In genomic region chr11:14418801-14419417, GRCh38 we compare ENCODE assay signal across 10 cellular contexts. TPM values are rescaled to one million over a fixed set of nuclear protein-coding genes. Genes with fewer than 3 reads are reported as not detected.
DNase-seq lines count a peak whose midpoint lies in the region; ATAC-seq, FAIRE-seq and TF ChIP-seq lines count a peak whose summit lies in the region.
"Had no signal": no experiment of that assay in that cellular context is flagged by ENCODE, and none has a peak within 500 bp of the region (broad histone marks: within the 10 kb centered on the region; RNA-seq: fewer than 3 reads in every experiment).

No MANE protein-coding gene starts in this region.

- H4K91ac ChIP-seq in IMR-90 (ENCODE audit: insufficient read depth, low read depth, low read length): peak overlapping the region; percentile 76

- peak overlapping the region; percentile 95 for H2BK20ac ChIP-seq in IMR-90 (ENCODE audit: low read depth, low read length)

- H2BK15ac ChIP-seq in IMR-90 (ENCODE audit: low read depth, low read length): peak overlapping the region; percentile 92

- H3K4me3 ChIP-seq in DND-41 (ENCODE audit: low read depth in 1 of 2, low read length in 2 of 2) (no peak overlapping the region), IMR-90 (ENCODE audit: insufficient read depth, low read depth, low read length) (no peak overlapping the region), WERI-Rb-1 (ENCODE audit: low read depth, low read length) (no peak overlapping the region), HepG2 (replicated peaks in 1 of 3; ENCODE audit: insufficient read depth in 1 of 3, low read depth in 2 of 3, low read length in 3 of 3) (no peak overlapping the region)

- intact Hi-C loops in IMR-90 (cut with micrococcal nuclease) (no loop called here), HepG2 (cut with micrococcal nuclease; ENCODE audit: unreplicated experiment) (loop anchor here (1.0 kb wide), 1 partner anchor 119 kb away; no protein-coding TSS in a partner anchor)

- DNase-seq in DND-41: peak; percentile 34
- peak; percentile 25 for DNase-seq in IMR-90
- no peak for DNase-seq in WERI-Rb-1
- DNase-seq in HepG2 (ENCODE audit: low spot score): peak; percentile 38
- DNase-seq in OCI-M2 (lab: John Stamatoyannopoulos, UW; ENCODE audit: unreplicated experiment): no peak
- DNase-seq in amygdala (lab: John Stamatoyannopoulos, UW): no peak
- DNase-seq: midbrain, NCI-H774 had no signal

- TF ChIP-seq RAD21 in IMR-90 (IDR thresholded peaks at IDR 0.05; ENCODE audit: low read length) (peak; percentile 36), HepG2 (CRISPR knock-in tag; IDR thresholded peaks at IDR 0.05) (no peak)

- no peak overlapping the region for H3K4me2 ChIP-seq in DND-41 (ENCODE audit: insufficient read depth, low read length)
- no peak overlapping the region for H3K4me2 ChIP-seq in IMR-90 (ENCODE audit: low read depth, low read length)
- H3K4me2 ChIP-seq in HepG2 (ENCODE audit: low read depth, low read length): no peak overlapping the region

- dilution Hi-C loops in IMR-90 (cut with HindIII; ENCODE audit: low sequenced_read_pairs, unreplicated experiment): no loop called here

- H3K36me3 ChIP-seq in DND-41 (ENCODE audit: insufficient read depth, low read length) (no peaks in the 10 kb centered on the region), IMR-90 (ENCODE audit: control insufficient read depth, insufficient read depth, low read length) (no peaks in the 10 kb centered on the region), WERI-Rb-1 (no peaks in the 10 kb centered on the region), HepG2 (replicated peaks in 1 of 2; ENCODE audit: control insufficient read depth in 1 of 2, insufficient read depth in 2 of 2, low read length in 2 of 2) (no peaks in the 10 kb centered on the region)

- H3K79me2 ChIP-seq in DND-41 (ENCODE audit: insufficient read depth, low read length) (no peaks in the 10 kb centered on the region), HepG2 (ENCODE audit: insufficient read depth, low read length) (no peaks in the 10 kb centered on the region)

- H4K8ac ChIP-seq in IMR-90 (ENCODE audit: low read depth in 2 of 2, low read length in 2 of 2): peak overlapping the region; percentile 23 to 31; a peak in 2 of 4 replicates

- no peak overlapping the region for H3K23ac ChIP-seq in IMR-90 (ENCODE audit: low read depth, low read length)

- TF ChIP-seq EP300 in HepG2 (IDR thresholded peaks at IDR 0.05; ENCODE audit: low read depth in 2 of 2, low read length in 2 of 2) (no peak), HepG2 (CRISPR knock-in tag; IDR thresholded peaks at IDR 0.05; ENCODE audit: borderline replicate concordance) (no peak)

- no peak for TF ChIP-seq POLR2A in IMR-90 (IDR thresholded peaks at IDR 0.05; ENCODE audit: low read depth, low read length)
- TF ChIP-seq POLR2A in HepG2 (IDR thresholded peaks at IDR 0.05; ENCODE audit: insufficient read depth in 1 of 2, low read depth in 2 of 2, low read length in 2 of 2): no peak

- in situ Hi-C loops in IMR-90 (cut with MboI; ENCODE audit: low sequenced_read_pairs) (no loop called here), HepG2 (cut with HindIII; ENCODE audit: extremely low pct_ligation_motif_present, low pct_unique_long_range_greater_than_20kb) (loop anchor here (10.0 kb wide), 1 partner anchor 114 kb away; no protein-coding TSS in a partner anchor)

- ATAC-seq in DND-41 (ENCODE audit: insufficient read depth, low read depth): no peak
- no peak for ATAC-seq in IMR-90 (ENCODE audit: low read depth)
- ATAC-seq in HepG2: peak; percentile 59
- no peak for ATAC-seq in GM18858 (IDR thresholded peaks at IDR 0.05; ENCODE audit: unreplicated experiment)
- ATAC-seq in HG02588 (IDR thresholded peaks at IDR 0.05; ENCODE audit: unreplicated experiment): no peak

- no peak overlapping the region; the same call in 1 of the 2 replicates for H4K5ac ChIP-seq in IMR-90 (ENCODE audit: low read depth, low read length)

- no peaks in the 10 kb centered on the region for H4K20me1 ChIP-seq in DND-41 (ENCODE audit: insufficient read depth, low read length)
- H4K20me1 ChIP-seq in IMR-90 (ENCODE audit: insufficient read depth, low read length): no peaks in the 10 kb centered on the region
- no peaks in the 10 kb centered on the region for H4K20me1 ChIP-seq in HepG2 (ENCODE audit: insufficient read depth, low read length)

- peak; percentile 76 for TF ChIP-seq CTCF in DND-41 (IDR thresholded peaks at IDR 0.05; ENCODE audit: borderline replicate concordance, extremely low read depth, low read length, poor library complexity, severe bottlenecking)
- peak; percentile 44 for TF ChIP-seq CTCF in IMR-90 (conservative IDR thresholded peaks at IDR 0.05; ENCODE audit: low read depth, low read length)
- peak; percentile 48 for TF ChIP-seq CTCF in WERI-Rb-1 (IDR thresholded peaks at IDR 0.05; ENCODE audit: low read depth, low read length)
- peak; percentile 68 for TF ChIP-seq CTCF in HepG2 (CRISPR knock-in tag; IDR thresholded peaks at IDR 0.05)

- H3K4me1 ChIP-seq in DND-41 (ENCODE audit: insufficient read depth, low read length): peaks cover 69% of the 10 kb centered on the region
- H3K4me1 ChIP-seq in IMR-90 (ENCODE audit: control insufficient read depth, insufficient read depth, low read length): peaks cover 31% of the 10 kb centered on the region
- peaks cover 27% of the 10 kb centered on the region for H3K4me1 ChIP-seq in HepG2 (ENCODE audit: insufficient read depth, low read length)

- peaks cover 31% of the 10 kb centered on the region for H3K9me1 ChIP-seq in IMR-90 (ENCODE audit: insufficient read depth, low read length)

- H3K79me1 ChIP-seq in IMR-90 (ENCODE audit: low read depth in 1 of 2, low read length in 2 of 2): peaks cover 0 to 14% of the 10 kb centered on the region in 2 experiments; a peak in 1 of 4 replicates

- peak overlapping the region; percentile 99 for H2BK120ac ChIP-seq in IMR-90 (ENCODE audit: low read depth, low read length)

- FAIRE-seq in HepG2 (lab: Jason Lieb, UNC): peak; percentile 44

- H3K14ac ChIP-seq in IMR-90 (replicated peaks; ENCODE audit: low read depth, low read length): peak overlapping the region; percentile 57

- BruUV-seq in IMR-90 (replicated peaks; lab: Mats Ljungman, UMichigan) (no TSS peak), HepG2 (replicated peaks; lab: Mats Ljungman, UMichigan) (no TSS peak)

- H3K27me3 ChIP-seq in DND-41 (ENCODE audit: insufficient read depth, low read length, poor library complexity): no peaks in the 10 kb centered on the region
- no peaks in the 10 kb centered on the region for H3K27me3 ChIP-seq in IMR-90 (ENCODE audit: control insufficient read depth, insufficient read depth, low read length)
- H3K27me3 ChIP-seq in WERI-Rb-1 (ENCODE audit: insufficient read depth, low read depth, severe bottlenecking): no peaks in the 10 kb centered on the region
- H3K27me3 ChIP-seq in HepG2 (ENCODE audit: control insufficient read depth in 1 of 2, insufficient read depth in 2 of 2, low read length in 2 of 2): no peaks in the 10 kb centered on the region

- peak overlapping the region; percentile 85 for H3K4ac ChIP-seq in IMR-90 (ENCODE audit: low read depth, low read length)

- WGBS in IMR-90 (ENCODE audit: extremely low coverage in 2 of 2, insufficient read length in 1 of 2), 2 experiments: no CpG with 5 or more reads among the region's 6 CpGs
- WGBS in HepG2 (ENCODE audit: low lambda C conversion rate): 10% methylated on average over 6 of the region's 6 CpGs

- H3K9ac ChIP-seq in DND-41 (ENCODE audit: low read depth, low read length) (no peak overlapping the region), IMR-90 (ENCODE audit: low read depth, low read length) (no peak overlapping the region), HepG2 (ENCODE audit: insufficient read depth, low read depth, low read length) (no peak overlapping the region)

- peak overlapping the region; percentile 48; the same call in 1 of the 2 replicates for H3K18ac ChIP-seq in IMR-90 (ENCODE audit: low read depth, low read length)

- POLR2A ChIA-PET in IMR-90 (lab: Charles Lee; ENCODE audit: unreplicated experiment): no interaction called here
- POLR2A ChIA-PET in HepG2 (lab: Yijun Ruan, JAX): no interaction called here

- H2BK5ac ChIP-seq in IMR-90 (ENCODE audit: low read depth, low read length, poor library complexity, severe bottlenecking): peak overlapping the region; percentile 44

- H3K27ac ChIP-seq in DND-41 (ENCODE audit: low read length) (0 out of 2 replicates have a peak overlapping the region, but pooled peaks have one; percentile 10), IMR-90 (ENCODE audit: insufficient read depth, low read length) (no peak overlapping the region), WERI-Rb-1 (no peak overlapping the region), HepG2 (ENCODE audit: extremely low read length, insufficient read depth, low read length) (no peak overlapping the region)

- H2AK9ac ChIP-seq in IMR-90 (replicated peaks; ENCODE audit: low read depth, low read length, poor library complexity): no peak overlapping the region

- H3K56ac ChIP-seq in IMR-90 (ENCODE audit: extremely low read depth, insufficient read depth, low read length): no peak overlapping the region

- H2AK5ac ChIP-seq in IMR-90 (ENCODE audit: low read depth, low read length): peak overlapping the region; percentile 57; the same call in 1 of the 2 replicates

- CTCF ChIA-PET in IMR-90 (lab: Yijun Ruan, JAX) (interaction anchor here (0.6 to 2.8 kb wide), 10 partner anchors 28 to 335 kb away, joined by 3 to 12 read pairs (median 4); no protein-coding TSS in a partner anchor), HepG2 (lab: Yijun Ruan, JAX; ENCODE audit: low intra/inter-chr PET ratio, low total read pairs) (interaction anchor here (1.2 to 1.4 kb wide), 2 partner anchors 110 to 118 kb away, joined by 4 to 19 read pairs; no protein-coding TSS in a partner anchor)

- H3K9me3 ChIP-seq in DND-41 (ENCODE audit: insufficient read depth, low read length, severe bottlenecking) (no peaks in the 10 kb centered on the region), IMR-90 (ENCODE audit: control insufficient read depth, insufficient read depth, low read length) (no peaks in the 10 kb centered on the region), WERI-Rb-1 (ENCODE audit: severe bottlenecking) (no peaks in the 10 kb centered on the region), HepG2 (ENCODE audit: low read length) (no peaks in the 10 kb centered on the region)

- no peak overlapping the region for H2AFZ ChIP-seq in DND-41 (ENCODE audit: low read depth, low read length)
- H2AFZ ChIP-seq in IMR-90 (replicated peaks; ENCODE audit: low read length, poor library complexity): no peak overlapping the region
- no peak overlapping the region for H2AFZ ChIP-seq in HepG2 (ENCODE audit: low read length)

RNA-seq across cellular contexts. Expression of gene RRAS2, which starts 59.9 kb away (rescaled TPM):
- total RNA-seq in IMR-90 (2012; rRNA removed) (106 and 155 TPM in 2 replicates), HepG2 (2016; rRNA removed; fragmentation: Illumina TruSeq; extraction: Trizol) (44.1 and 62.9 TPM in 2 replicates)
- polyA plus RNA-seq in IMR-90 (2012; rRNA removed) (64.8 and 85.5 TPM in 2 replicates), HepG2 (2011; rRNA removed) (14.7 and 19.0 TPM in 2 replicates)
- polyA plus RNA-seq in IMR-90 (2012; cell fraction: cytosol; rRNA removed): 13.2 and 50.0 TPM in 2 replicates
- polyA plus RNA-seq in IMR-90 (2012; cell fraction: nucleus; rRNA removed; ENCODE audit: low replicate concordance): 20.2 and 33.9 TPM in 2 replicates
- total RNA-seq in HepG2 (2016; cell fraction: cytosol; rRNA removed; fragmentation: Illumina TruSeq; extraction: Trizol; ENCODE audit: low read depth): 17.9 and 20.2 TPM in 2 replicates
- total RNA-seq in HepG2 (2016; cell fraction: insoluble cytoplasmic fraction; rRNA removed; fragmentation: Illumina TruSeq; extraction: Trizol): 44.0 and 58.1 TPM in 2 replicates
- total RNA-seq in HepG2 (2016; cell fraction: membrane; rRNA removed; fragmentation: Illumina TruSeq; extraction: Trizol): 46.2 and 47.5 TPM in 2 replicates
- total RNA-seq in HepG2 (2016; cell fraction: nucleus; rRNA removed; fragmentation: Illumina TruSeq; extraction: Trizol): 21.7 and 27.0 TPM in 2 replicates
- 9.2 and 13.5 TPM in 2 replicates for polyA plus RNA-seq in HepG2 (2011; cell fraction: cytosol; rRNA removed)
- 4.5 and 5.4 TPM in 2 replicates for polyA plus RNA-seq in HepG2 (2011; cell fraction: nucleus; rRNA removed)
- polyA plus RNA-seq in HepG2 (2012): 27.4 and 29.6 TPM in 2 replicates
- polyA plus RNA-seq in HepG2 (2016; cell fraction: cytosol; fragmentation: Illumina TruSeq; extraction: Trizol; ENCODE audit: low read depth): 14.3 and 16.0 TPM in 2 replicates
- polyA plus RNA-seq in HepG2 (2016; cell fraction: insoluble cytoplasmic fraction; fragmentation: Illumina TruSeq; extraction: Trizol; ENCODE audit: low read depth): 57.4 and 61.1 TPM in 2 replicates
- polyA plus RNA-seq in HepG2 (2016; cell fraction: membrane; fragmentation: Illumina TruSeq; extraction: Trizol; ENCODE audit: low read depth): 32.5 and 36.1 TPM in 2 replicates
- 23.4 and 25.5 TPM in 2 replicates for polyA plus RNA-seq in HepG2 (2016; cell fraction: nucleus; fragmentation: Illumina TruSeq; extraction: Trizol; ENCODE audit: insufficient read depth, low read depth)
- 4.5 and 6.2 TPM in 2 replicates for polyA minus RNA-seq in HepG2 (2011; rRNA and poly(A)+ RNA removed; ENCODE audit: low replicate concordance)
- 24.5 and 25.1 TPM in 2 replicates for polyA minus RNA-seq in HepG2 (2011; cell fraction: cytosol; rRNA and poly(A)+ RNA removed)
- polyA minus RNA-seq in HepG2 (2011; cell fraction: nucleus; rRNA and poly(A)+ RNA removed): 21.0 and 24.1 TPM in 2 replicates

Comparison
In these comparisons a context has a peak if more than half of its experiments do, and no peak if none do; other contexts are left out.
1. DNase-seq: peak in DND-41 (single experiment), IMR-90 (single experiment) and HepG2 (single experiment); none in WERI-Rb-1 (single experiment), OCI-M2 (single experiment) and amygdala (0 of 56).
2. Peak in every context shown above with its lines, with median percentiles within 50 percentile points of each other: CTCF ChIP-seq.